Comparison of ENCODE assay signal across 2 cellular contexts in genomic region chr13:42174344-42175162, GRCh38.
TF ChIP-seq lines count a peak whose summit lies in the region.

No MANE protein-coding gene starts in this region.

TF ChIP-seq in K562, 482 proteins besides CTCF, POLR2A, EP300 and RAD21 (continued from another document and continues in another):
- TF ChIP-seq SIRT6 (IDR thresholded peaks at IDR 0.05; ENCODE audit: low read depth, low read length) = no peak
- peak; percentile 46; the same call in 1 of the 2 replicates for TF ChIP-seq ZNF395 (CRISPR knock-in tag; IDR thresholded peaks at IDR 0.05)
- TF ChIP-seq ZBTB12 (CRISPR knock-in tag; IDR thresholded peaks at IDR 0.05) = no peak
- no peak; a peak in 1 of 4 replicates for TF ChIP-seq ZNF639 (CRISPR knock-in tag; conservative IDR thresholded peaks at IDR 0.05 in 1 of 2, IDR thresholded peaks at IDR 0.05 in 1 of 2)
- peak; percentile 56; the same call in 1 of the 2 replicates for TF ChIP-seq CBFA2T3 (IDR thresholded peaks at IDR 0.05)
- no peak for TF ChIP-seq ZNF77 (CRISPR knock-in tag; IDR thresholded peaks at IDR 0.05)
- peak; percentile 91 for TF ChIP-seq ZNF589 (CRISPR knock-in tag; IDR thresholded peaks at IDR 0.05; ENCODE audit: low read depth)
- no peak for TF ChIP-seq EZH2 (IDR thresholded peaks at IDR 0.05; ENCODE audit: borderline replicate concordance, low read depth, low read length)
- TF ChIP-seq ZNF175 (CRISPR knock-in tag; IDR thresholded peaks at IDR 0.05; ENCODE audit: low read depth) = peak; percentile 66
- TF ChIP-seq TRIM25 (IDR thresholded peaks at IDR 0.05; ENCODE audit: borderline replicate concordance) = no peak
- TF ChIP-seq CCNT2 (IDR thresholded peaks at IDR 0.05; ENCODE audit: borderline replicate concordance, extremely low read depth, insufficient read length, low read depth, low read length) = peak; percentile 36
- TF ChIP-seq PCBP2 (IDR thresholded peaks at IDR 0.05; ENCODE audit: low read depth, low read length, poor library complexity, severe bottlenecking) = no peak
- TF ChIP-seq JUND (IDR thresholded peaks at IDR 0.05; ENCODE audit: borderline replicate concordance, low read depth, low read length) = peak; percentile 60; the same call in 1 of the 2 replicates
- TF ChIP-seq JUND (tag; IDR thresholded peaks at IDR 0.05; ENCODE audit: borderline replicate concordance, low read depth, low read length) = peak; percentile 56; the same call in 2 of the 3 replicates
- no peak for TF ChIP-seq E4F1 (CRISPR knock-in tag; IDR thresholded peaks at IDR 0.05; ENCODE audit: borderline replicate concordance)
- TF ChIP-seq E2F4 (CRISPR knock-in tag; IDR thresholded peaks at IDR 0.05; ENCODE audit: low read depth) = no peak
- TF ChIP-seq TCF3 (CRISPR knock-in tag; IDR thresholded peaks at IDR 0.05) = peak; percentile 57
- TF ChIP-seq NCOA2 (IDR thresholded peaks at IDR 0.05; ENCODE audit: partially characterized antibody in 2 of 2) = no peak
- peak; percentile 65 for TF ChIP-seq ATF7 (IDR thresholded peaks at IDR 0.05)
- TF ChIP-seq GABPA (tag; conservative IDR thresholded peaks at IDR 0.05; ENCODE audit: low read depth) = peak; percentile 80

TF ChIP-seq in HepG2, 621 proteins besides CTCF, POLR2A, EP300 and RAD21 (continued from another document):
- TF ChIP-seq ZNF770 (CRISPR knock-in tag; IDR thresholded peaks at IDR 0.05) (peak; percentile 96), NPAS2 (CRISPR knock-in tag; IDR thresholded peaks at IDR 0.05; ENCODE audit: borderline replicate concordance) (no peak), GLMP (CRISPR knock-in tag; IDR thresholded peaks at IDR 0.05; ENCODE audit: borderline replicate concordance) (no peak), ZNF121 (CRISPR knock-in tag; IDR thresholded peaks at IDR 0.05) (peak; percentile 95), ATF3 (CRISPR knock-in tag; IDR thresholded peaks at IDR 0.05) (0 out of 2 replicates have a peak, but pooled peaks have one; percentile 25), ZMYM3 (CRISPR knock-in tag; IDR thresholded peaks at IDR 0.05) (peak; percentile 42; the same call in 1 of the 2 replicates), ZNF7 (CRISPR knock-in tag; IDR thresholded peaks at IDR 0.05) (peak; percentile 84; the same call in 1 of the 2 replicates)
